Comparison of ENCODE assay signal across 9 cellular contexts in genomic region chr4:3075652-3075981, GRCh38. TPM values are rescaled to one million over a fixed set of nuclear protein-coding genes. Genes with fewer than 3 reads are reported as not detected.
A peak's percentile ranks its signal among the peaks of the same experiment; 100 is the strongest.
DNase-seq lines count a peak whose midpoint lies in the region; TF ChIP-seq lines count a peak whose summit lies in the region.
"Had no signal": no experiment of that assay in that cellular context is flagged by ENCODE, and none has a peak within 500 bp of the region (broad histone marks: within the 10 kb centered on the region; RNA-seq: fewer than 3 reads in every experiment).

No MANE protein-coding gene starts in this region.

- H3K27me3 Mint-ChIP-seq in activated CD4-positive, alpha-beta T cell treated with anti-CD3 and anti-CD28 coated beads, Interleukin-2, amount 10 ng/mL, durations not matched to agents 24 days and 14 days: no peaks in the 10 kb centered on the region
- H3K27me3 Mint-ChIP-seq in activated naive CD8-positive, alpha-beta T cell: no peaks in the 10 kb centered on the region

- peaks cover 11% of the 10 kb centered on the region for H3K4me1 ChIP-seq in thymus (ENCODE audit: control insufficient read depth, insufficient read depth, low read length)

- TF ChIP-seq CTCF in kidney epithelial cell (IDR thresholded peaks at IDR 0.05; ENCODE audit: insufficient read depth, low read length, poor library complexity, severe bottlenecking): no peak

- H3K4me1 Mint-ChIP-seq in activated CD4-positive, alpha-beta T cell treated with anti-CD3 and anti-CD28 coated beads, Interleukin-2, amount 10 ng/mL, durations not matched to agents 24 days and 14 days: peaks cover 25% of the 10 kb centered on the region
- H3K4me1 Mint-ChIP-seq in activated naive CD8-positive, alpha-beta T cell (ENCODE audit: low read depth): peaks cover 35% of the 10 kb centered on the region

- H3K27me3 ChIP-seq in kidney epithelial cell (ENCODE audit: control insufficient read depth, insufficient read depth, low read length) (no peaks in the 10 kb centered on the region), thymus (ENCODE audit: control insufficient read depth, insufficient read depth) (no peaks in the 10 kb centered on the region)

- peak overlapping the region; percentile 59 for H3K27ac Mint-ChIP-seq in activated CD4-positive, alpha-beta T cell treated with anti-CD3 and anti-CD28 coated beads, Interleukin-2, amount 10 ng/mL, durations not matched to agents 24 days and 14 days
- H3K27ac Mint-ChIP-seq in activated naive CD8-positive, alpha-beta T cell: peak overlapping the region; percentile 28

- intact Hi-C loops in activated CD4-positive, alpha-beta T cell treated with anti-CD3 and anti-CD28 coated beads, Interleukin-2, amount 10 ng/mL, durations not matched to agents 24 days and 14 days (cut with micrococcal nuclease): no loop called here

- H3K36me3 ChIP-seq in kidney epithelial cell (ENCODE audit: control insufficient read depth, insufficient read depth, low read length): no peaks in the 10 kb centered on the region
- H3K36me3 ChIP-seq in thymus (ENCODE audit: control insufficient read depth, insufficient read depth): no peaks in the 10 kb centered on the region

- H3K36me3 Mint-ChIP-seq in activated CD4-positive, alpha-beta T cell treated with anti-CD3 and anti-CD28 coated beads, Interleukin-2, amount 10 ng/mL, durations not matched to agents 24 days and 14 days (ENCODE audit: low read depth): peaks cover 5% of the 10 kb centered on the region
- peaks cover 4% of the 10 kb centered on the region for H3K36me3 Mint-ChIP-seq in activated naive CD8-positive, alpha-beta T cell

- no peaks in the 10 kb centered on the region for H3K9me3 ChIP-seq in thymus (ENCODE audit: control insufficient read depth)

- peak overlapping the region; percentile 52 for H3K4me3 ChIP-seq in kidney epithelial cell (ENCODE audit: low read depth, low read length)
- peak overlapping the region; percentile 85 for H3K4me3 ChIP-seq in thymus (ENCODE audit: low read length)

- WGBS in thymus: 3% methylated on average over 8 of the region's 8 CpGs

- H3K9me3 Mint-ChIP-seq in activated CD4-positive, alpha-beta T cell treated with anti-CD3 and anti-CD28 coated beads, Interleukin-2, amount 10 ng/mL, durations not matched to agents 24 days and 14 days: no peaks in the 10 kb centered on the region
- no peaks in the 10 kb centered on the region for H3K9me3 Mint-ChIP-seq in activated naive CD8-positive, alpha-beta T cell (ENCODE audit: low read depth)

- DNase-seq in activated CD4-positive, alpha-beta T cell treated with anti-CD3 and anti-CD28 coated beads, Interleukin-2, amount 10 ng/mL, durations not matched to agents 24 days and 14 days: no peak
- no peak for DNase-seq in activated CD4-positive, alpha-beta T cell treated with anti-CD3 and anti-CD28 coated beads for 4 hours
- no peak for DNase-seq in kidney epithelial cell (ENCODE audit: low read depth)
- no peak for DNase-seq in stimulated activated CD4-positive, alpha-beta T cell treated with anti-CD3 and anti-CD28 coated beads, Interleukin-2, amount 100 ng/mL, for 48 hours
- DNase-seq in DMS153 (lab: John Stamatoyannopoulos, UW): no peak
- no peak for DNase-seq in SW480 (ENCODE audit: low spot score)

- H3K4me3 Mint-ChIP-seq in activated CD4-positive, alpha-beta T cell treated with anti-CD3 and anti-CD28 coated beads, Interleukin-2, amount 10 ng/mL, durations not matched to agents 24 days and 14 days: peak overlapping the region; percentile 96
- peak overlapping the region; percentile 91 for H3K4me3 Mint-ChIP-seq in activated naive CD8-positive, alpha-beta T cell

- no peak overlapping the region for H3K27ac ChIP-seq in thymus (ENCODE audit: low read depth)

RNA-seq across cellular contexts. Expression of gene HTT, which starts 1.1 kb away (rescaled TPM):
- total RNA-seq in activated CD4-positive, alpha-beta T cell treated with anti-CD3 and anti-CD28 coated beads, Interleukin-2, amount 10 ng/mL, durations not matched to agents 24 days and 14 days: 67.4 and 70.6 TPM in 2 replicates
- 43.8 and 72.6 TPM in 2 replicates for total RNA-seq in kidney epithelial cell
- polyA plus RNA-seq in thymus: 17.9 TPM

RNA-seq across cellular contexts. Expression of gene HTT-AS, which starts 1.3 kb away (rescaled TPM):
- total RNA-seq in activated CD4-positive, alpha-beta T cell treated with anti-CD3 and anti-CD28 coated beads, Interleukin-2, amount 10 ng/mL, durations not matched to agents 24 days and 14 days: not detected in 2 replicates
- not detected in 2 replicates for total RNA-seq in kidney epithelial cell
- polyA plus RNA-seq in thymus: not detected
- total RNA-seq: LHCN-M2 had no signal
